7 cellular contexts compared by ENCODE assay signal in the genomic region with DNA sequence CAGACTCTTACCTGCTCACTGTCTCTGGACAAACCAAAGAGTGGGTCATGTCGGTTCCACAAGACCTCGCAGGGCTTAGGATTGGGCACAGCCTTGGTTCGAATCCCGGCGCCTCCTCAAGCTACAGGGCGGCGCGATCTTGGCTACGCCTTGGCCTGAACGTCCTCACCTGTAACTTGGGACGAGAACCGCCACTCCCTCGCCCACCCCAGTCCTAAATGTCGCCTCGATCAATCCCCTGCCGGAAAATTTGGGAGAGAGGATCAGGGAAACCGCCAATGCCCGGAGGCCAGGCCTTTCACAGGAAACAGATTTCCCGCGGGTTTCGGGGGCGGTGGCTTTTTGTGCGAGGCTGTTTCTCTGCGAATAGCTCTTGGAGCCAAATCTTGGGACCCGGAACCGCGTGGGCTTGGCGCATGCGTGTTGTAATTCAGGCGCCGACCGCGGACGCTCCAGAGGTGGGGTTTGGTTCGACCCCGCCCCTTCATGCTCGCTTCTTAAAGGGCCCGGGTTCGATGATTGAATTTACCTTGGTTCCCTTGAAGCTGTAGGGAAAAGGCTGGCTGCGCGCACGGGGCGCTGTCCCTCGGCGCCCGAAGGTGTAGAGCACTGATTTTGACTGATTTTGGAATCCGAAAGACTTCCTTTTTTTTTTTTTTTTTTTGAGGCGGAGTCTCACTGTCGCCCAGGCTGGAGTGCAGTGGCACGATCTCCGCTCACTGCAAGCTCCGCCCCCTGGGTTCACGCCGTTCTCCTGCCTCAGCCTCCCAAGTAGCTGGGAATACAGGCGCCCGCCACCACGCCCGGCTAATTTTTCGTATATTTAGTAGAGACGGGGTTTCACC. TPM values are rescaled to one million over a fixed set of nuclear protein-coding genes. Genes with fewer than 3 reads are reported as not detected.
DNase-seq lines count a peak whose midpoint lies in the region; ATAC-seq and FAIRE-seq lines count a peak whose summit lies in the region.

A gene with protein sequence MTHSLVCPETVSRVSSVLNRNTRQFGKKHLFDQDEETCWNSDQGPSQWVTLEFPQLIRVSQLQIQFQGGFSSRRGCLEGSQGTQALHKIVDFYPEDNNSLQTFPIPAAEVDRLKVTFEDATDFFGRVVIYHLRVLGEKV (minus strand): TSS at position 403 of the 845 bp plus-strand sequence. CDS start 354 bp downstream, at position 49.

- ATAC-seq in GM18520 (IDR thresholded peaks at IDR 0.05; ENCODE audit: unreplicated experiment), result peak; percentile 69
- peak; percentile 88 for ATAC-seq in HG03135 (IDR thresholded peaks at IDR 0.05; ENCODE audit: unreplicated experiment)
- ATAC-seq in activated CD4-positive, CD25-positive, alpha-beta regulatory T cell treated with anti-CD3 and anti-CD28 coated beads, Interleukin-2, amount 50 U/mL, for 24 hours, result peak; percentile 89 to 91
- ATAC-seq in central memory CD8-positive, alpha-beta T cell (replicated peaks; ENCODE audit: extremely low read depth, poor library complexity, severe bottlenecking), result peak; percentile 94

- peak within 1 kb of the TSS; percentile 82 for H3K27ac Mint-ChIP-seq in central memory CD8-positive, alpha-beta T cell (ENCODE audit: low read depth)

- peaks cover 10% of the 10 kb centered on the region for H3K9me3 Mint-ChIP-seq in central memory CD8-positive, alpha-beta T cell

- H3K36me3 Mint-ChIP-seq in central memory CD8-positive, alpha-beta T cell (ENCODE audit: insufficient read depth), result peaks cover 8% of the 10 kb centered on the region

- FAIRE-seq in islet of Langerhans (lab: Jason Lieb, UNC), result peak; percentile 89

- DNase-seq in NCI-H460 (ENCODE audit: extremely low read depth, low read depth), result peak; percentile 77
- DNase-seq in central memory CD8-positive, alpha-beta T cell (ENCODE audit: low spot score in 2 of 2), result peak; percentile 82 to 84
- DNase-seq in stimulated activated CD4-positive, alpha-beta T cell treated with anti-CD3 and anti-CD28 coated beads, Interleukin-12 subunit alpha, Interleukin-12 subunit beta, amount 100 ng/mL, for 24 hours (ENCODE audit: low read depth in 2 of 2), result peak; percentile 87 to 93

- peak within 1 kb of the TSS; percentile 89 for H3K4me3 Mint-ChIP-seq in central memory CD8-positive, alpha-beta T cell

- H3K27me3 Mint-ChIP-seq in central memory CD8-positive, alpha-beta T cell, result no peaks in the 10 kb centered on the region

- peaks cover 30% of the 10 kb centered on the region for H3K4me1 Mint-ChIP-seq in central memory CD8-positive, alpha-beta T cell

RNA-seq across cellular contexts. Expression of the gene that starts here (rescaled TPM):
- 22.3 and 25.3 TPM in 2 replicates for total RNA-seq in NCI-H460 (2014; rRNA removed; shearing (Covaris generic))
- polyA plus RNA-seq in NCI-H460 (2014; cell fraction: nucleus; rRNA removed), result 45.1 and 60.0 TPM in 2 replicates

Comparison
In these comparisons a context has a peak if more than half of its experiments do, and no peak if none do; other contexts are left out.
1. Peak in every context shown above with its lines: DNase-seq and ATAC-seq.